In the genomic region with DNA sequence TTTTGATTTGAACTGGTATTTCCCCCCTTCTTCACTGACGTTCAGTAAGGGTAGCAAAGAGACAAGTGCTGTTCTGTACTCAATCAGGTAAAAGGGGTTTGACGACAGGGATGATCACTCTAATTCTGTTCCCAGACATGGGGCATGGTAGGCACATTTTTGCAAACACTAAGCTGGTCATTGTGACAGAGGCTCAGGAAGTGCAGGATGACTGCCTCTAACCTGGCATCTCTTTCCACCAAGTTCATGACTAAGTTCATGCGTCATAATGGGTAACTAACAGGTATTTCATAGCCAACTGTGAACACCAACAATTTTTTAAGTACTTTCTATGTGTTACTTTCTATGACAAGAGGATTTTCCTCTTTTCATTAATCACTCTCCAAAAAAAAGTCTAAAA, we compare ENCODE assay signal across 21 cellular contexts.
A peak's percentile ranks its signal among the peaks of the same experiment; 100 is the strongest.
DNase-seq lines count a peak whose midpoint lies in the region; ATAC-seq, FAIRE-seq and TF ChIP-seq lines count a peak whose summit lies in the region.
"Had no signal": no experiment of that assay in that cellular context is flagged by ENCODE, and none has a peak within 500 bp of the region (broad histone marks: within the 10 kb centered on the region; RNA-seq: fewer than 3 reads in every experiment).

No MANE protein-coding gene starts in this region.

- H3K79me2 ChIP-seq in astrocyte (ENCODE audit: insufficient read depth, low read length): peaks cover 3% of the 10 kb centered on the region

- dilution Hi-C loops in IMR-90 (cut with HindIII; ENCODE audit: low sequenced_read_pairs, unreplicated experiment): no loop called here

- no peaks in the 10 kb centered on the region for H3K27me3 ChIP-seq in IMR-90 (ENCODE audit: control insufficient read depth, insufficient read depth, low read length)
- H3K27me3 ChIP-seq in astrocyte (ENCODE audit: insufficient read depth, low read length): no peaks in the 10 kb centered on the region
- no peaks in the 10 kb centered on the region for H3K27me3 ChIP-seq in BE2C
- H3K27me3 ChIP-seq: gastrocnemius medialis, right lobe of liver had no signal

- no peak overlapping the region for H2BK120ac ChIP-seq in IMR-90 (ENCODE audit: low read depth, low read length)

- TF ChIP-seq CTCF in IMR-90 (conservative IDR thresholded peaks at IDR 0.05; ENCODE audit: low read depth, low read length) (no peak), astrocyte (IDR thresholded peaks at IDR 0.05; ENCODE audit: insufficient read depth, low read depth, low read length) (no peak), BE2C (IDR thresholded peaks at IDR 0.05; ENCODE audit: low read depth, low read length) (no peak)

- H3K79me1 ChIP-seq in IMR-90 (ENCODE audit: low read depth in 1 of 2, low read length in 2 of 2): peaks cover 14 to 34% of the 10 kb centered on the region in 2 experiments

- H3K27me3 Mint-ChIP-seq in astrocyte (ENCODE audit: low read depth, unreplicated experiment): no peaks in the 10 kb centered on the region
- H3K27me3 Mint-ChIP-seq in natural killer cell treated with Interleukin-12 subunit alpha and Interleukin-12 subunit beta and Interleukin-15 and Interleukin-18, amount 100 ng/mL, for 72 hours: no peaks in the 10 kb centered on the region
- no peaks in the 10 kb centered on the region for H3K27me3 Mint-ChIP-seq in effector memory CD8-positive, alpha-beta T cell
- H3K27me3 Mint-ChIP-seq: stimulated activated naive CD8-positive, alpha-beta T cell treated with anti-CD3 and anti-CD28 coated beads, Interleukin-15, amount 100 ng/mL, for 72 hours had no signal

- H4K20me1 ChIP-seq in IMR-90 (ENCODE audit: insufficient read depth, low read length): peaks cover 18% of the 10 kb centered on the region; the same call in 1 of the 2 replicates
- peaks cover 6% of the 10 kb centered on the region for H4K20me1 ChIP-seq in astrocyte (ENCODE audit: insufficient read depth, low read length)

- H4K8ac ChIP-seq in IMR-90 (ENCODE audit: low read depth in 2 of 2, low read length in 2 of 2): no peak overlapping the region

- in situ Hi-C loops in Caki2 (cut with HindIII; ENCODE audit: low pct_unique_long_range_greater_than_20kb, low sequenced_read_pairs) (no loop called here), IMR-90 (cut with MboI; ENCODE audit: low sequenced_read_pairs) (no loop called here)

- no peak overlapping the region for H3K23ac ChIP-seq in IMR-90 (ENCODE audit: low read depth, low read length)

- no peak overlapping the region for H3K27ac Mint-ChIP-seq in astrocyte (ENCODE audit: unreplicated experiment)
- H3K27ac Mint-ChIP-seq in natural killer cell treated with Interleukin-12 subunit alpha and Interleukin-12 subunit beta and Interleukin-15 and Interleukin-18, amount 100 ng/mL, for 72 hours: no peak overlapping the region
- H3K27ac Mint-ChIP-seq in effector memory CD8-positive, alpha-beta T cell: no peak overlapping the region
- H3K27ac Mint-ChIP-seq: stimulated activated naive CD8-positive, alpha-beta T cell treated with anti-CD3 and anti-CD28 coated beads, Interleukin-15, amount 100 ng/mL, for 72 hours had no signal

- H3K4ac ChIP-seq in IMR-90 (ENCODE audit: low read depth, low read length): no peak overlapping the region

- POLR2A ChIA-PET in IMR-90 (lab: Charles Lee; ENCODE audit: unreplicated experiment): no interaction called here

- BruUV-seq in IMR-90 (replicated peaks; lab: Mats Ljungman, UMichigan): no TSS peak

- TF ChIP-seq RAD21 in IMR-90 (IDR thresholded peaks at IDR 0.05; ENCODE audit: low read length): no peak

- no peak overlapping the region for H3K18ac ChIP-seq in IMR-90 (ENCODE audit: low read depth, low read length)

- H2BK15ac ChIP-seq in IMR-90 (ENCODE audit: low read depth, low read length): no peak overlapping the region

- no peak for TF ChIP-seq POLR2A in IMR-90 (IDR thresholded peaks at IDR 0.05; ENCODE audit: low read depth, low read length)

- H3K36me3 ChIP-seq in IMR-90 (ENCODE audit: control insufficient read depth, insufficient read depth, low read length) (peaks cover 4% of the 10 kb centered on the region), astrocyte (ENCODE audit: insufficient read depth, low read length) (peaks cover 3% of the 10 kb centered on the region), BE2C (no peaks in the 10 kb centered on the region)
- H3K36me3 ChIP-seq: gastrocnemius medialis, HAP-1, right lobe of liver had no signal

- no peak overlapping the region for H3K4me2 ChIP-seq in IMR-90 (ENCODE audit: low read depth, low read length)
- peak overlapping the region; percentile 5 for H3K4me2 ChIP-seq in astrocyte (ENCODE audit: low read length)

- FAIRE-seq in astrocyte (lab: Jason Lieb, UNC): peak; percentile 17
- FAIRE-seq: colon, GM19239 had no signal

- H3K4me3 ChIP-seq in IMR-90 (ENCODE audit: insufficient read depth, low read depth, low read length): no peak overlapping the region
- no peak overlapping the region for H3K4me3 ChIP-seq in astrocyte (ENCODE audit: insufficient read depth, low read depth, low read length)
- H3K4me3 ChIP-seq in BE2C (ENCODE audit: low read depth, low read length): no peak overlapping the region
- H3K4me3 ChIP-seq: gastrocnemius medialis, HAP-1, right lobe of liver had no signal

- H2AK9ac ChIP-seq in IMR-90 (replicated peaks; ENCODE audit: low read depth, low read length, poor library complexity): no peak overlapping the region

- no peak overlapping the region for H4K5ac ChIP-seq in IMR-90 (ENCODE audit: low read depth, low read length)

- H3K4me1 Mint-ChIP-seq in astrocyte (ENCODE audit: low read depth, unreplicated experiment): peaks cover 17% of the 10 kb centered on the region
- no peaks in the 10 kb centered on the region for H3K4me1 Mint-ChIP-seq in natural killer cell treated with Interleukin-12 subunit alpha and Interleukin-12 subunit beta and Interleukin-15 and Interleukin-18, amount 100 ng/mL, for 72 hours (ENCODE audit: low read depth in 2 of 2)
- H3K4me1 Mint-ChIP-seq in effector memory CD8-positive, alpha-beta T cell (ENCODE audit: low read depth in 2 of 2): peaks cover 0 to 5% of the 10 kb centered on the region in 2 donors
- H3K4me1 Mint-ChIP-seq: stimulated activated naive CD8-positive, alpha-beta T cell treated with anti-CD3 and anti-CD28 coated beads, Interleukin-15, amount 100 ng/mL, for 72 hours had no signal

- peak overlapping the region; percentile 46; the same call in 1 of the 2 replicates for H2AK5ac ChIP-seq in IMR-90 (ENCODE audit: low read depth, low read length)

- peaks cover 17% of the 10 kb centered on the region for H3K9me1 ChIP-seq in IMR-90 (ENCODE audit: insufficient read depth, low read length)

- no CpG with 5 or more reads among the region's 3 CpGs for WGBS in IMR-90 (ENCODE audit: extremely low coverage in 2 of 2, insufficient read length in 1 of 2), 2 experiments

- DNase-seq in Caki2 (ENCODE audit: low read depth): peak; percentile 74
- DNase-seq in IMR-90: no peak
- DNase-seq in astrocyte (ENCODE audit: low read depth): peak; percentile 78
- no peak for DNase-seq in left lobe of liver (ENCODE audit: low spot score)
- DNase-seq in BE2C: no peak
- DNase-seq in natural killer cell treated with Interleukin-12 subunit alpha and Interleukin-12 subunit beta and Interleukin-15 and Interleukin-18, amount 100 ng/mL, for 72 hours (ENCODE audit: low spot score): no peak
- DNase-seq in effector memory CD8-positive, alpha-beta T cell: no peak
- DNase-seq: activated CD4-positive, CD25-positive, alpha-beta regulatory T cell treated with anti-CD3 and anti-CD28 coated beads, Interleukin-2, amount 50 U/mL, for 72 hours; activated effector memory CD4-positive, alpha-beta T cell treated with anti-CD3 and anti-CD28 coated beads, Interleukin-2, amount 50 U/mL, for 16 hours; anterior cingulate cortex; EL; gastrocnemius medialis; left ventricle myocardium superior; NCI-H1092 treated with DMSO at 0.1 percent for 48 hours; OCI-M1; right lobe of liver; stimulated activated naive CD8-positive, alpha-beta T cell treated with anti-CD3 and anti-CD28 coated beads, Interleukin-15, amount 100 ng/mL, for 72 hours had no signal

- peaks cover 18% of the 10 kb centered on the region for H3K4me1 ChIP-seq in IMR-90 (ENCODE audit: control insufficient read depth, insufficient read depth, low read length)
- H3K4me1 ChIP-seq in astrocyte (ENCODE audit: insufficient read depth, low read length): peaks cover 37% of the 10 kb centered on the region
- peaks cover 28% of the 10 kb centered on the region for H3K4me1 ChIP-seq in BE2C

- H3K27ac ChIP-seq in IMR-90 (ENCODE audit: insufficient read depth, low read length) (no peak overlapping the region), astrocyte (ENCODE audit: low read depth, low read length) (no peak overlapping the region)
- H3K27ac ChIP-seq: gastrocnemius medialis, right lobe of liver had no signal

- H4K91ac ChIP-seq in IMR-90 (ENCODE audit: insufficient read depth, low read depth, low read length): no peak overlapping the region

- no peak overlapping the region for H3K4me3 Mint-ChIP-seq in astrocyte (ENCODE audit: unreplicated experiment)
- no peak overlapping the region for H3K4me3 Mint-ChIP-seq in natural killer cell treated with Interleukin-12 subunit alpha and Interleukin-12 subunit beta and Interleukin-15 and Interleukin-18, amount 100 ng/mL, for 72 hours
- H3K4me3 Mint-ChIP-seq in effector memory CD8-positive, alpha-beta T cell: no peak overlapping the region
- H3K4me3 Mint-ChIP-seq: stimulated activated naive CD8-positive, alpha-beta T cell treated with anti-CD3 and anti-CD28 coated beads, Interleukin-15, amount 100 ng/mL, for 72 hours had no signal

- no peak overlapping the region for H2BK20ac ChIP-seq in IMR-90 (ENCODE audit: low read depth, low read length)

- intact Hi-C loops in IMR-90 (cut with micrococcal nuclease): no loop called here

- H3K9me3 ChIP-seq in IMR-90 (ENCODE audit: control insufficient read depth, insufficient read depth, low read length) (no peaks in the 10 kb centered on the region), astrocyte (ENCODE audit: insufficient read depth, low read depth, low read length) (no peaks in the 10 kb centered on the region), BE2C (no peaks in the 10 kb centered on the region)
- H3K9me3 ChIP-seq: gastrocnemius medialis, HAP-1, right lobe of liver had no signal

- H2AFZ ChIP-seq in IMR-90 (replicated peaks; ENCODE audit: low read length, poor library complexity) (no peak overlapping the region), astrocyte (ENCODE audit: low read depth, low read length) (no peak overlapping the region)

- ATAC-seq in IMR-90 (ENCODE audit: low read depth): no peak
- peak; percentile 45 for ATAC-seq in left lobe of liver
- ATAC-seq in natural killer cell treated with Interleukin-12 subunit alpha and Interleukin-12 subunit beta and Interleukin-15 and Interleukin-18, amount 100 ng/mL, for 72 hours: no peak
- ATAC-seq in HG02763 (IDR thresholded peaks at IDR 0.05; ENCODE audit: unreplicated experiment): no peak
- ATAC-seq in effector memory CD8-positive, alpha-beta T cell (replicated peaks): no peak
- ATAC-seq: gastrocnemius medialis; left ventricle myocardium superior; stimulated activated naive CD8-positive, alpha-beta T cell treated with anti-CD3 and anti-CD28 coated beads, Interleukin-15, amount 100 ng/mL, for 72 hours had no signal

- H3K36me3 Mint-ChIP-seq in astrocyte (ENCODE audit: low read depth, unreplicated experiment): peaks cover 5% of the 10 kb centered on the region
- H3K36me3 Mint-ChIP-seq in natural killer cell treated with Interleukin-12 subunit alpha and Interleukin-12 subunit beta and Interleukin-15 and Interleukin-18, amount 100 ng/mL, for 72 hours: peaks cover 10% of the 10 kb centered on the region
- H3K36me3 Mint-ChIP-seq in effector memory CD8-positive, alpha-beta T cell (ENCODE audit: insufficient read depth): peaks cover 17% of the 10 kb centered on the region

- CTCF ChIA-PET in IMR-90 (lab: Yijun Ruan, JAX): no interaction called here

- H3K9me3 Mint-ChIP-seq in astrocyte (ENCODE audit: unreplicated experiment): no peaks in the 10 kb centered on the region
- no peaks in the 10 kb centered on the region for H3K9me3 Mint-ChIP-seq in natural killer cell treated with Interleukin-12 subunit alpha and Interleukin-12 subunit beta and Interleukin-15 and Interleukin-18, amount 100 ng/mL, for 72 hours
- no peaks in the 10 kb centered on the region for H3K9me3 Mint-ChIP-seq in effector memory CD8-positive, alpha-beta T cell
- H3K9me3 Mint-ChIP-seq: stimulated activated naive CD8-positive, alpha-beta T cell treated with anti-CD3 and anti-CD28 coated beads, Interleukin-15, amount 100 ng/mL, for 72 hours had no signal

- no peak overlapping the region for H2BK5ac ChIP-seq in IMR-90 (ENCODE audit: low read depth, low read length, poor library complexity, severe bottlenecking)

- H3K56ac ChIP-seq in IMR-90 (ENCODE audit: extremely low read depth, insufficient read depth, low read length): no peak overlapping the region

- no peak overlapping the region for H3K9ac ChIP-seq in IMR-90 (ENCODE audit: low read depth, low read length)
- no peak overlapping the region for H3K9ac ChIP-seq in astrocyte (ENCODE audit: low read length)

- H3K14ac ChIP-seq in IMR-90 (replicated peaks; ENCODE audit: low read depth, low read length): peak overlapping the region; percentile 10; the same call in 1 of the 2 replicates

Comparison
In these comparisons a context has a peak if more than half of its experiments do, and no peak if none do; other contexts are left out.
1. DNase-seq: peak in Caki2 (single experiment) and astrocyte (single experiment); none in IMR-90 (single experiment), left lobe of liver (single experiment), BE2C (single experiment), natural killer cell treated with Interleukin-12 subunit alpha and Interleukin-12 subunit beta and Interleukin-15 and Interleukin-18, amount 100 ng/mL, for 72 hours (single experiment) and effector memory CD8-positive, alpha-beta T cell (0 of 3).